2 cellular contexts compared by ENCODE assay signal in the genomic region with DNA sequence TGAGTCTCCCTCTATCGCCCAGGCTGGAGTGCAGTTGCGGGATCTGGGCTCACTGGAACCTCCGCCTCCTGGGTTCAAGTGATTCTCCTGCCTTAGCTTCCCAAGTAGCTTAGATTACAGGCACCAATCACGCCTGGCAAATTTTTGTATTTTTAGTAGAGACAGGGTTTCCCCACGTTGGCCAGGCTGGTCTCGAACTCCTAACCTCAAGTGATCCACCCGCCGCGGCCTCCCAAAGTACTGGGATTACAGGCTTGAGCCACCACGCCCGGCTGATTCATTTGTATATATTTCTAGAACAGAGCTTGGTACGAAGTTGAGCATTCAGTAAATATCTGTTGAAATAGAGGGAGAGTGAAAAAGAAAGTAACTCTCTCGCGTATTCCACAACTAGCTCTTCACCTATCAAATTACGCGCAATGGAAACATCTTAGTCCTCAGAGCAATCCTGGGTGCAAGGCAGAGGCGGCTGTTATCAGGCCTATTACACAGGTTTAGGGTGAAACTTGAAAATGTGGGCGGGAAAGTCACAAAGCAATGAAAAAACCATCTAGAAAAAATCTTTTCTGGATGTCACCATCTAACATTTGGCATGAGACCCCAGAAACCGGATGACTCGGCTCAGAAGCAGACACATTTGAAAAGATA.
TF ChIP-seq lines count a peak whose summit lies in the region.

No MANE protein-coding gene starts in this region.

TF ChIP-seq in IMR-90, 13 proteins besides CTCF, POLR2A, EP300 and RAD21:
- TF ChIP-seq SMC3 (IDR thresholded peaks at IDR 0.05; ENCODE audit: low read depth, low read length) (no peak), MXI1 (IDR thresholded peaks at IDR 0.05; ENCODE audit: borderline replicate concordance, low read depth, low read length) (no peak), CEBPB (IDR thresholded peaks at IDR 0.05; ENCODE audit: low read depth, low read length) (no peak), RFX5 (IDR thresholded peaks at IDR 0.05; ENCODE audit: low read depth, low read length) (no peak), MAFK (IDR thresholded peaks at IDR 0.05; ENCODE audit: low read depth, low read length) (no peak), RCOR1 (IDR thresholded peaks at IDR 0.05; ENCODE audit: insufficient replicate concordance, low read length) (no peak), FOS (IDR thresholded peaks at IDR 0.05; ENCODE audit: low read depth, low read length) (no peak)
- TF ChIP-seq, protein P1, sequence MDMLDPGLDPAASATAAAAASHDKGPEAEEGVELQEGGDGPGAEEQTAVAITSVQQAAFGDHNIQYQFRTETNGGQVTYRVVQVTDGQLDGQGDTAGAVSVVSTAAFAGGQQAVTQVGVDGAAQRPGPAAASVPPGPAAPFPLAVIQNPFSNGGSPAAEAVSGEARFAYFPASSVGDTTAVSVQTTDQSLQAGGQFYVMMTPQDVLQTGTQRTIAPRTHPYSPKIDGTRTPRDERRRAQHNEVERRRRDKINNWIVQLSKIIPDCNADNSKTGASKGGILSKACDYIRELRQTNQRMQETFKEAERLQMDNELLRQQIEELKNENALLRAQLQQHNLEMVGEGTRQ (IDR thresholded peaks at IDR 0.05; ENCODE audit: low read depth, low read length): no peak
- TF ChIP-seq, protein P2, sequence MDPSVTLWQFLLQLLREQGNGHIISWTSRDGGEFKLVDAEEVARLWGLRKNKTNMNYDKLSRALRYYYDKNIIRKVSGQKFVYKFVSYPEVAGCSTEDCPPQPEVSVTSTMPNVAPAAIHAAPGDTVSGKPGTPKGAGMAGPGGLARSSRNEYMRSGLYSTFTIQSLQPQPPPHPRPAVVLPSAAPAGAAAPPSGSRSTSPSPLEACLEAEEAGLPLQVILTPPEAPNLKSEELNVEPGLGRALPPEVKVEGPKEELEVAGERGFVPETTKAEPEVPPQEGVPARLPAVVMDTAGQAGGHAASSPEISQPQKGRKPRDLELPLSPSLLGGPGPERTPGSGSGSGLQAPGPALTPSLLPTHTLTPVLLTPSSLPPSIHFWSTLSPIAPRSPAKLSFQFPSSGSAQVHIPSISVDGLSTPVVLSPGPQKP (IDR thresholded peaks at IDR 0.05; ENCODE audit: borderline replicate concordance, low read depth, low read length): no peak

TF ChIP-seq in endothelial cell of umbilical vein, 7 proteins besides CTCF, POLR2A, EP300 and RAD21:
- TF ChIP-seq POLR2AphosphoS5 (IDR thresholded peaks at IDR 0.05; ENCODE audit: insufficient read depth, low read depth, low read length): no peak
- TF ChIP-seq, protein P3, sequence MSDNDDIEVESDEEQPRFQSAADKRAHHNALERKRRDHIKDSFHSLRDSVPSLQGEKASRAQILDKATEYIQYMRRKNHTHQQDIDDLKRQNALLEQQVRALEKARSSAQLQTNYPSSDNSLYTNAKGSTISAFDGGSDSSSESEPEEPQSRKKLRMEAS (IDR thresholded peaks at IDR 0.05; ENCODE audit: insufficient read depth, insufficient read length): no peak
- TF ChIP-seq GATA2 (IDR thresholded peaks at IDR 0.05; ENCODE audit: insufficient read depth, insufficient read length, low read depth, low read length): no peak
- no peak for TF ChIP-seq MYC (IDR thresholded peaks at IDR 0.05; ENCODE audit: low read depth, low read length)
- no peak for TF ChIP-seq EZH2 (IDR thresholded peaks at IDR 0.05; ENCODE audit: borderline replicate concordance, low read depth, low read length, severe bottlenecking)
- TF ChIP-seq JUN (IDR thresholded peaks at IDR 0.05; ENCODE audit: borderline replicate concordance, insufficient read depth, insufficient read length, low read depth): no peak
- no peak for TF ChIP-seq FOS (IDR thresholded peaks at IDR 0.05; ENCODE audit: borderline replicate concordance, insufficient read depth, low read length)
